Comparison of ENCODE assay signal across 13 cellular contexts in genomic region chr6:134216304-134217029, GRCh38.
DNase-seq lines count a peak whose midpoint lies in the region; ATAC-seq and TF ChIP-seq lines count a peak whose summit lies in the region.
"Had no signal": no experiment of that assay in that cellular context is flagged by ENCODE, and none has a peak within 500 bp of the region (broad histone marks: within the 10 kb centered on the region; RNA-seq: fewer than 3 reads in every experiment).

No MANE protein-coding gene starts in this region.

- no peaks in the 10 kb centered on the region for H3K27me3 ChIP-seq in MG63

- POLR2A ChIA-PET in MCF 10A (lab: Yijun Ruan, JAX), result interaction anchor here (0.7 kb wide), 1 partner anchor 156 kb away, joined by 3 read pairs; no protein-coding TSS in a partner anchor

- H3K36me3 Mint-ChIP-seq in MCF 10A (ENCODE audit: insufficient read depth, unreplicated experiment), result peaks cover 6% of the 10 kb centered on the region
- no peaks in the 10 kb centered on the region for H3K36me3 Mint-ChIP-seq in osteocyte (ENCODE audit: unreplicated experiment)

- no peak overlapping the region for H3K4me3 ChIP-seq in skin epidermis
- no peak overlapping the region for H3K4me3 ChIP-seq in MG63
- H3K4me3 ChIP-seq: prostate gland had no signal

- DNase-seq in MV-4-11 (lab: John Stamatoyannopoulos, UW) (peak; percentile 86), MCF 10A (ENCODE audit: unreplicated experiment) (no peak), MG63 (no peak), osteocyte (ENCODE audit: extremely low spot score, unreplicated experiment) (no peak)
- DNase-seq: activated T-cell treated with anti-CD3 and anti-CD28 coated beads, Interleukin-2, amount 50 U/mL, for 4 hours; Karpas-422; left cardiac atrium; NCI-H69 had no signal

- H3K27ac ChIP-seq in cingulate gyrus (ENCODE audit: low read depth, low read length) (peak overlapping the region; percentile 26), skin epidermis (peak overlapping the region in 12 of 21 experiments; percentile 6 to 73 (median 32))
- H3K27ac ChIP-seq: prostate gland had no signal

- intact Hi-C loops in MCF 10A (cut with micrococcal nuclease), result no loop called here

- TF ChIP-seq CTCF in MCF 10A (IDR thresholded peaks at IDR 0.05; ENCODE audit: unreplicated experiment) (no peak), osteocyte (IDR thresholded peaks at IDR 0.05) (no peak)

- H3K27me3 Mint-ChIP-seq in MCF 10A (ENCODE audit: insufficient read depth, unreplicated experiment) (no peaks in the 10 kb centered on the region), osteocyte (ENCODE audit: unreplicated experiment) (no peaks in the 10 kb centered on the region)

- H3K27ac Mint-ChIP-seq in MCF 10A (ENCODE audit: low read depth, unreplicated experiment), result no peak overlapping the region
- no peak overlapping the region for H3K27ac Mint-ChIP-seq in osteocyte (ENCODE audit: unreplicated experiment)

- no peaks in the 10 kb centered on the region for H3K9me3 Mint-ChIP-seq in MCF 10A (ENCODE audit: unreplicated experiment)
- peaks cover 6% of the 10 kb centered on the region for H3K9me3 Mint-ChIP-seq in osteocyte (ENCODE audit: unreplicated experiment)
- H3K9me3 Mint-ChIP-seq: activated T-cell treated with anti-CD3 and anti-CD28 coated beads, Interleukin-2, amount 50 U/mL, for 4 hours had no signal

- H3K4me1 Mint-ChIP-seq in MCF 10A (ENCODE audit: insufficient read depth, unreplicated experiment) (peaks cover 5% of the 10 kb centered on the region), osteocyte (ENCODE audit: unreplicated experiment) (peaks cover 18% of the 10 kb centered on the region)

- CTCF ChIA-PET in MCF 10A (lab: Yijun Ruan, JAX), result no interaction called here

- no peaks in the 10 kb centered on the region for H3K9me3 ChIP-seq in MG63
- H3K9me3 ChIP-seq: prostate gland had no signal

- ATAC-seq in GM19351 (IDR thresholded peaks at IDR 0.05; ENCODE audit: unreplicated experiment) (peak; percentile 59), GM19023 (IDR thresholded peaks at IDR 0.05; ENCODE audit: unreplicated experiment) (no peak)
- ATAC-seq: activated T-cell treated with anti-CD3 and anti-CD28 coated beads, Interleukin-2, amount 50 U/mL, for 4 hours; left cardiac atrium had no signal

- no peaks in the 10 kb centered on the region for H3K36me3 ChIP-seq in MG63
- H3K36me3 ChIP-seq: prostate gland had no signal

- BruUV-seq in MCF 10A (replicated peaks; lab: Mats Ljungman, UMichigan), result no TSS peak

- no peak overlapping the region for H3K4me3 Mint-ChIP-seq in MCF 10A (ENCODE audit: unreplicated experiment)
- no peak overlapping the region for H3K4me3 Mint-ChIP-seq in osteocyte (ENCODE audit: unreplicated experiment)
- H3K4me3 Mint-ChIP-seq: activated T-cell treated with anti-CD3 and anti-CD28 coated beads, Interleukin-2, amount 50 U/mL, for 4 hours had no signal
